In the genomic region with DNA sequence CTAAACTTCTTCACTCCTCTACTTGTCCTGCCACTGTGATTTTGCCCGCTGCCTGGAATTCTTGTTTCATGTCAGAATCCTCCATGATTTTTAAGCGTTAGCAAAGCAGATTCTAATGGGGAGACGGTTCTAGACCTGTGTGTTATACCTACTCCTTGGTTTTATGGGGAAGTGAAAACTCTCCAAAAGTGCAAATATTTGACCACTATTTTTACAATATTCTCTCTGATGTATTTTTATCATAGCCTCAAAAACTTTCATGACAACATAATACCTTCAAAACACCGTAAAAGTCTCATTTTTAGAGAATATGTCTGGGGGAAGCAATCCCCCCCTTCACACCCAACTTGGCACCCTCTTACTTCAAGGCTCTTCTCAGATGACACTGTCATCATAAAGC, we compare ENCODE assay signal across 19 cellular contexts. TPM values are rescaled to one million over a fixed set of nuclear protein-coding genes. Genes with fewer than 3 reads are reported as not detected.
DNase-seq lines count a peak whose midpoint lies in the region; ATAC-seq and TF ChIP-seq lines count a peak whose summit lies in the region.
"Had no signal": no experiment of that assay in that cellular context is flagged by ENCODE, and none has a peak within 500 bp of the region (broad histone marks: within the 10 kb centered on the region; RNA-seq: fewer than 3 reads in every experiment).

No MANE protein-coding gene starts in this region.

- H3K27ac Mint-ChIP-seq in stimulated activated naive B cell treated with anti-CD40 and anti-IgM and Interleukin-4, amounts not matched to agents 10 μg/mL and 1 μg/mL and 100 μg/mL, for 72 hours = no peak overlapping the region

- H3K9me3 ChIP-seq in OCI-LY3 (ENCODE audit: insufficient read depth, low read length) (no peaks in the 10 kb centered on the region), uterus (no peaks in the 10 kb centered on the region)
- H3K9me3 ChIP-seq: Peyer's patch had no signal

- DNase-seq in stimulated activated naive B cell treated with anti-CD40 and anti-IgM and Interleukin-4, amounts not matched to agents 10 μg/mL and 1 μg/mL and 100 μg/mL, for 72 hours = no peak
- DNase-seq in NCI-H1694 (lab: John Stamatoyannopoulos, UW) (no peak), uterus (no peak)
- DNase-seq: DND-41, GOT3, KBM-7, MV-4-11, NCI-H187 treated with DMSO at 0.1 percent for 48 hours, NCI-H2227 treated with DMSO at 0.1 percent for 48 hours, Peyer's patch, SW 1271, T-helper 2 cell had no signal

- H3K4me1 ChIP-seq in OCI-LY3 (ENCODE audit: low read length) (peaks cover 23% of the 10 kb centered on the region), uterus (no peaks in the 10 kb centered on the region)
- H3K4me1 ChIP-seq: Peyer's patch had no signal

- no peak overlapping the region for H3K27ac ChIP-seq in OCI-LY3 (ENCODE audit: low read length)
- H3K27ac ChIP-seq in uterus = no peak overlapping the region
- H3K27ac ChIP-seq: C4-2B, Peyer's patch had no signal

- TF ChIP-seq CTCF in OCI-LY3 (IDR thresholded peaks at IDR 0.05; ENCODE audit: low read depth, low read length) (no peak), uterus (IDR thresholded peaks at IDR 0.05) (no peak)

- no peaks in the 10 kb centered on the region for H3K79me2 ChIP-seq in OCI-LY3 (ENCODE audit: low read length)

- H3K36me3 ChIP-seq in OCI-LY3 (replicated peaks; ENCODE audit: low read depth, low read length) (no peaks in the 10 kb centered on the region), uterus (no peaks in the 10 kb centered on the region)
- H3K36me3 ChIP-seq: Peyer's patch had no signal

- H3K9me3 Mint-ChIP-seq in stimulated activated naive B cell treated with anti-CD40 and anti-IgM and Interleukin-4, amounts not matched to agents 10 μg/mL and 1 μg/mL and 100 μg/mL, for 72 hours = peaks cover 6 to 7% of the 10 kb centered on the region in 2 donors

- H3K4me2 ChIP-seq in OCI-LY3 (ENCODE audit: low read length) = peak overlapping the region; percentile 65

- TF ChIP-seq POLR2A in uterus (IDR thresholded peaks at IDR 0.05) = no peak

- peaks cover 2 to 6% of the 10 kb centered on the region in 2 donors for H3K36me3 Mint-ChIP-seq in stimulated activated naive B cell treated with anti-CD40 and anti-IgM and Interleukin-4, amounts not matched to agents 10 μg/mL and 1 μg/mL and 100 μg/mL, for 72 hours

- H3K4me3 Mint-ChIP-seq in stimulated activated naive B cell treated with anti-CD40 and anti-IgM and Interleukin-4, amounts not matched to agents 10 μg/mL and 1 μg/mL and 100 μg/mL, for 72 hours = peak overlapping the region in 1 of 2 donors; percentile 2

- peak overlapping the region; percentile 44; the same call in 1 of the 2 replicates for H2AFZ ChIP-seq in OCI-LY3 (ENCODE audit: low read depth, low read length)

- H3K27me3 ChIP-seq in OCI-LY3 (ENCODE audit: low read depth, low read length) = no peaks in the 10 kb centered on the region
- H3K27me3 ChIP-seq in uterus = no peaks in the 10 kb centered on the region
- H3K27me3 ChIP-seq: Peyer's patch had no signal

- H3K4me1 Mint-ChIP-seq in stimulated activated naive B cell treated with anti-CD40 and anti-IgM and Interleukin-4, amounts not matched to agents 10 μg/mL and 1 μg/mL and 100 μg/mL, for 72 hours = peaks cover 17 to 18% of the 10 kb centered on the region in 2 donors

- H3K4me3 ChIP-seq in OCI-LY3 (ENCODE audit: low read length) = peak overlapping the region; percentile 23
- H3K4me3 ChIP-seq in uterus = no peak overlapping the region
- H3K4me3 ChIP-seq: Peyer's patch had no signal

- H3K27me3 Mint-ChIP-seq in stimulated activated naive B cell treated with anti-CD40 and anti-IgM and Interleukin-4, amounts not matched to agents 10 μg/mL and 1 μg/mL and 100 μg/mL, for 72 hours = no peaks in the 10 kb centered on the region

- peak overlapping the region; percentile 20; the same call in 1 of the 2 replicates for H3K9ac ChIP-seq in OCI-LY3 (ENCODE audit: low read length)

- intact Hi-C loops in uterus (cut with DNase I; ENCODE audit: low total_unique reads) = no loop called here

- ATAC-seq in GM18511 (IDR thresholded peaks at IDR 0.05; ENCODE audit: unreplicated experiment) = peak; percentile 69
- ATAC-seq in GM19395 (IDR thresholded peaks at IDR 0.05; ENCODE audit: unreplicated experiment) = peak; percentile 56
- ATAC-seq in stimulated activated naive B cell treated with anti-CD40 and anti-IgM and Interleukin-4, amounts not matched to agents 10 μg/mL and 1 μg/mL and 100 μg/mL, for 72 hours (replicated peaks) = peak; percentile 45 to 61
- ATAC-seq in HG03439 (IDR thresholded peaks at IDR 0.05; ENCODE audit: unreplicated experiment) = no peak
- ATAC-seq: HepG2, Right ventricle myocardium inferior had no signal

- no peaks in the 10 kb centered on the region for H4K20me1 ChIP-seq in OCI-LY3 (ENCODE audit: insufficient read depth, low read length)

RNA-seq across cellular contexts. Expression of a gene that starts 12.9 kb away (rescaled TPM):
- total RNA-seq in uterus = 10 to 100 TPM in 3 of 4 donors, 1 to 10 TPM in 1; 4.6 to 39.5 (median 23.8) TPM
